9 cellular contexts compared by ENCODE assay signal in the genomic region with DNA sequence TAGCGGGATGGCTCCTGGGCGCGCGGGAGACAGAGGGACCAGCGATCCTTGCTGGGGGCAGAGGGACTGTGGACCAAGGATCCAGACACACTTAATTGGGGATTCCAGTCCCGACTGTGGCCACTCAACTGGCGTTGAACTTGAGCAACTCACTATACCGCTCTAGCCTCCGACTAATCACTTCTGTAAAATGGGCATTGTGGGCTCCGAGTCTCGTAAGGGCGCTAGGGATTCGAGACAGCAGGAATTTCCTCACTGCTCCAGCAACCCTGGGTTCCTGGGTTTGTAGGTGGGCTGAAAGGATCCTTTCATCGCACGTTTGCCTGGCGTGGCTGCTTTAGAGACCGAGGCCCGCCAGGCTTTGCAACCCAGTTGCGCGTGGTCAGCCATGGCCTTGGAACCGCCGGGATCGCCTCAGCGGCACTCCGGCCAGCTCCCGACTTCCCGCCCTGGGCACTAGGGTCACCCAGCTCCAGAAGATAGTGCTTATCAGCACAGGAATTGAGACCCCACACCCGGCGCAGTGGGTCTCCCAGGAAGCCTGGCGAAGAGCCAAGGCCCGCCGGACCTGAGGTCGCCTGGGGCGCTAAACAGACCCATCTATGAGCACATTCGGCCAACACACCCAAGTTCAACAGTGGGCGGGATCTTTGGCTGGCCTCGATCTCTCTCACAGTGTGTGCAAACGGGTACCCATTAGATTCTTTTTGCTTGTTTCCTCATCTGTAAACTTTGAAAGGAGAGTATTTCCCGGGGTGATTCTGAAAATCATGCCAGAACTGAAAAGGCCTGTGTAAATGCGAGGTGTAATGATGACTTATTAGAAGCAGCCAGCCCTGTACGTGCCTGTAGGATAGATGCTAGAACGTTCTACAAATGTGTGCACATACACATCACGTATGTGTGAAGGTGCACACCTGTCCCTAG. TPM values are rescaled to one million over a fixed set of nuclear protein-coding genes. Genes with fewer than 3 reads are reported as not detected.
DNase-seq lines count a peak whose midpoint lies in the region; ATAC-seq and TF ChIP-seq lines count a peak whose summit lies in the region.
"Had no signal": no experiment of that assay in that cellular context is flagged by ENCODE, and none has a peak within 500 bp of the region (broad histone marks: within the 10 kb centered on the region; RNA-seq: fewer than 3 reads in every experiment).

No MANE protein-coding gene starts in this region.

- H3K4me3 ChIP-seq in heart right ventricle (peak overlapping the region in 8 of 10 donors; percentile 13 to 44 (median 42)), muscle layer of duodenum (ENCODE audit: low read depth in 1 of 2, low read length in 2 of 2) (peak overlapping the region; percentile 23 to 63), vagina (peak overlapping the region; percentile 36 to 52), MG63 (no peak overlapping the region)

- no peak overlapping the region for H3K27ac Mint-ChIP-seq in brain

- no peak for TF ChIP-seq POLR2A in vagina (IDR thresholded peaks at IDR 0.05)

- peaks cover 17 to 47% (median 44%) of the 10 kb centered on the region in 9 donors for H3K4me1 ChIP-seq in heart right ventricle
- H3K4me1 ChIP-seq in muscle layer of duodenum (ENCODE audit: control insufficient read depth in 1 of 2, insufficient read depth in 2 of 2, low read length in 2 of 2) = peaks cover 3 to 43% of the 10 kb centered on the region in 2 donors
- peaks cover 34% of the 10 kb centered on the region for H3K4me1 ChIP-seq in vagina

- H3K27me3 Mint-ChIP-seq in brain = peaks cover 97% of the 10 kb centered on the region

- peak in 3 of 8 donors; percentile 20 to 41 (median 36) for ATAC-seq in heart right ventricle
- ATAC-seq in Right ventricle myocardium inferior = no peak
- no peak for ATAC-seq in HG03280 (IDR thresholded peaks at IDR 0.05; ENCODE audit: unreplicated experiment)
- no peak for ATAC-seq in GM21786 (IDR thresholded peaks at IDR 0.05; ENCODE audit: unreplicated experiment)

- H3K4me3 Mint-ChIP-seq in brain = peak overlapping the region; percentile 60 to 86 (median 85)

- peaks cover 48 to 80% (median 70%) of the 10 kb centered on the region in 7 donors for H3K27me3 ChIP-seq in heart right ventricle
- peaks cover 66% of the 10 kb centered on the region for H3K27me3 ChIP-seq in muscle layer of duodenum (ENCODE audit: low read depth, low read length)
- H3K27me3 ChIP-seq in vagina = no peaks in the 10 kb centered on the region
- no peaks in the 10 kb centered on the region for H3K27me3 ChIP-seq in MG63

- H3K36me3 ChIP-seq in heart right ventricle (no peaks in the 10 kb centered on the region), muscle layer of duodenum (ENCODE audit: control insufficient read depth in 1 of 2, insufficient read depth in 2 of 2, low read length in 2 of 2) (no peaks in the 10 kb centered on the region), vagina (no peaks in the 10 kb centered on the region), MG63 (no peaks in the 10 kb centered on the region)

- H3K9me3 ChIP-seq in heart right ventricle (no peaks in the 10 kb centered on the region), muscle layer of duodenum (ENCODE audit: control insufficient read depth in 1 of 2, low read length in 2 of 2) (no peaks in the 10 kb centered on the region), vagina (no peaks in the 10 kb centered on the region), MG63 (no peaks in the 10 kb centered on the region; the same call in 1 of the 2 replicates)

- intact Hi-C loops in heart right ventricle (cut with DNase I) = loop anchor here in 9 of 10 donors (2.0 to 10.0 kb wide), 5 partner anchors 42 to 522 kb away; no protein-coding TSS in a partner anchor
- intact Hi-C loops in Right ventricle myocardium inferior (cut with DNase I) = loop anchor here (2.0 kb wide), 1 partner anchor 392 kb away; no protein-coding TSS in a partner anchor
- intact Hi-C loops in vagina (cut with DNase I) = no loop called here

- TF ChIP-seq CTCF in heart right ventricle (IDR thresholded peaks at IDR 0.05) = no peak
- TF ChIP-seq CTCF in brain (conservative IDR thresholded peaks at IDR 0.05) = no peak
- no peak for TF ChIP-seq CTCF in vagina (IDR thresholded peaks at IDR 0.05)

- WGBS in heart right ventricle, 2 donors = 4 to 11% methylated on average over 43 of the region's 43 CpGs

- no peaks in the 10 kb centered on the region for H3K9me3 Mint-ChIP-seq in brain

- H3K27ac ChIP-seq in heart right ventricle (no peak overlapping the region), muscle layer of duodenum (ENCODE audit: low read length) (no peak overlapping the region), vagina (peak overlapping the region; percentile 34)

- H3K36me3 Mint-ChIP-seq in brain = no peaks in the 10 kb centered on the region

- peaks cover 35% of the 10 kb centered on the region for H3K4me1 Mint-ChIP-seq in brain

- no peak for DNase-seq in heart right ventricle
- DNase-seq in Right ventricle myocardium inferior (ENCODE audit: missing footprints) = no peak
- DNase-seq in vagina (ENCODE audit: extremely low spot score in 2 of 2) = no peak
- DNase-seq in MG63 = no peak
- DNase-seq: NCI-H2029 treated with DMSO at 0.1 percent for 48 hours had no signal

RNA-seq across cellular contexts. Expression of a gene that starts 9.9 kb away (rescaled TPM):
- total RNA-seq in heart right ventricle (under 1 TPM in 1 of 10 donors, not detected in 9; 0.12 TPM), Right ventricle myocardium inferior (not detected), vagina (1.5 TPM)
- polyA plus RNA-seq in heart right ventricle (not detected), brain (ENCODE audit: insufficient read depth, low read depth, low replicate concordance) (not detected)
- total RNA-seq in MG63 (2014; rRNA removed; shearing (Covaris generic); ENCODE audit: low replicate concordance) = not detected in 2 replicates

RNA-seq across cellular contexts. Expression of a gene that starts 10.0 kb away (rescaled TPM):
- total RNA-seq in heart right ventricle (under 1 TPM in 2 of 10 donors, not detected in 8; 0.06 to 0.13 TPM), Right ventricle myocardium inferior (not detected), vagina (1.5 TPM)
- polyA plus RNA-seq in heart right ventricle (under 1 TPM in 1 of 2 donors, not detected in 1; 0.01 TPM), brain (ENCODE audit: insufficient read depth, low read depth, low replicate concordance) (not detected)
- total RNA-seq in MG63 (2014; rRNA removed; shearing (Covaris generic); ENCODE audit: low replicate concordance) = not detected in 2 replicates
